ENCODE assay signal across 1 cellular context in the genomic region with DNA sequence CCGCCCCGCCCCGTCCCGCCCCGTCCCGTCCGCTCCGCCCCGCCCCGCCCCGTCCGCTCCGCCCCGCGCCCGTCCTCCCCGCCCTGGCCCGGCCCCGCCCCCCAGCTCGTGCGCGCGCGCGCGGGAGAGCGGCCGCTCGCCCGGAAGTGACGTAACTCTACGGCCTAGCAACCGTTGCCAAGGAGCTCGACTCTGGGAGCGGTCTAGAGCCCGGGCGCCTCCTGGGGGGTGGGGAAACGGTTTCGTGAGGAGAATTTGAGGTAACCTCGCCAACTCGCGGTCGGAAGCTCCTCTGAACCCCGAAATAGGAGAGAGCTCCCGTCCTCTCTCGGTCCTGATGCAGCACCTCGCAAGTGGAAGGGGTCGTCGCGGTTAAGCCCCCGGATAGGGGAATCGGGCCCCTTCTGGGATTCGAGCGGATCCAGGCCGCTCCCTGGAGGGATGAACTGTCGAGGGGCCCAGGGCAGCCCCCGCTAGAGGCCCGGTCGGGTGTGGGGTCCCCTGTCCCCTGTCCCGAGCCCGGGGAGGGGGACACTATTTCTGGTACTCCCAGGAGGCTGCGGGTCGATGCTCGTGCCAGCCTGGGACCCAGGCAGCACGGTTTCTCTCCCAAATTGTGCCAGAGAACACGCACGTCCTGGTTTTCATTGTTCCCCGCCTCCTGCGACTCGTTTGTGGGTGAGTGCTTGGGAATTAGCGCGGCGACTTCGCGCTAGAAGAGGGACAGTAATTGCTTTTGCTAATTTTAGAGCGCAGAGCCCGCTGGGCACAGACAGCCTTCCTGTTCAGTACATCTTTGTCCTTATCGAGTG.
TF ChIP-seq lines count a peak whose summit lies in the region.

A gene with protein sequence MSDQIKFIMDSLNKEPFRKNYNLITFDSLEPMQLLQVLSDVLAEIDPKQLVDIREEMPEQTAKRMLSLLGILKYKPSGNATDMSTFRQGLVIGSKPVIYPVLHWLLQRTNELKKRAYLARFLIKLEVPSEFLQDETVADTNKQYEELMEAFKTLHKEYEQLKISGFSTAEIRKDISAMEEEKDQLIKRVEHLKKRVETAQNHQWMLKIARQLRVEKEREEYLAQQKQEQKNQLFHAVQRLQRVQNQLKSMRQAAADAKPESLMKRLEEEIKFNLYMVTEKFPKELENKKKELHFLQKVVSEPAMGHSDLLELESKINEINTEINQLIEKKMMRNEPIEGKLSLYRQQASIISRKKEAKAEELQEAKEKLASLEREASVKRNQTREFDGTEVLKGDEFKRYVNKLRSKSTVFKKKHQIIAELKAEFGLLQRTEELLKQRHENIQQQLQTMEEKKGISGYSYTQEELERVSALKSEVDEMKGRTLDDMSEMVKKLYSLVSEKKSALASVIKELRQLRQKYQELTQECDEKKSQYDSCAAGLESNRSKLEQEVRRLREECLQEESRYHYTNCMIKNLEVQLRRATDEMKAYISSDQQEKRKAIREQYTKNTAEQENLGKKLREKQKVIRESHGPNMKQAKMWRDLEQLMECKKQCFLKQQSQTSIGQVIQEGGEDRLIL (plus strand): TSS at position 174 of the 812 bp plus-strand sequence. CDS start 3,024 bp downstream, outside the sequence.

TF ChIP-seq in K562, 482 proteins besides CTCF, POLR2A, EP300 and RAD21 (continued from another document and continues in another):
- TF ChIP-seq ESRRA (IDR thresholded peaks at IDR 0.05; ENCODE audit: borderline replicate concordance, low read depth) (peak; percentile 28; the same call in 1 of the 2 replicates), GABPA (tag; conservative IDR thresholded peaks at IDR 0.05; ENCODE audit: low read depth) (peak; percentile 93), POLR3A (IDR thresholded peaks at IDR 0.05; ENCODE audit: borderline replicate concordance, extremely low read depth, insufficient read depth, insufficient read length) (no peak), BRF2 (IDR thresholded peaks at IDR 0.05; ENCODE audit: borderline replicate concordance, insufficient read depth, insufficient read length) (no peak), RBFOX2 (IDR thresholded peaks at IDR 0.05; ENCODE audit: low read depth, low read length) (peak; percentile 75), CXXC5 (CRISPR knock-in tag; IDR thresholded peaks at IDR 0.05) (0 out of 2 replicates have a peak, but pooled peaks have one; percentile 62), ZNF239 (CRISPR knock-in tag; IDR thresholded peaks at IDR 0.05) (no peak), ZNF668 (CRISPR knock-in tag; IDR thresholded peaks at IDR 0.05) (no peak), NCOA6 (IDR thresholded peaks at IDR 0.05) (peak; percentile 68; the same call in 1 of the 2 replicates), MCM2 (IDR thresholded peaks at IDR 0.05; ENCODE audit: low read depth) (no peak), ARHGAP35 (IDR thresholded peaks at IDR 0.05; ENCODE audit: partially characterized antibody) (no peak), PHB (CRISPR knock-in tag; IDR thresholded peaks at IDR 0.05) (0 out of 2 replicates have a peak, but pooled peaks have one; percentile 24), EHMT2 (IDR thresholded peaks at IDR 0.05) (no peak), NRF1 (conservative IDR thresholded peaks at IDR 0.05 in 1 of 2, IDR thresholded peaks at IDR 0.05 in 1 of 2) (peak; percentile 84 to 86), BACH1 (tag; IDR thresholded peaks at IDR 0.05) (no peak), KLF1 (tag; IDR thresholded peaks at IDR 0.05) (no peak), SMARCC2 (IDR thresholded peaks at IDR 0.05; ENCODE audit: low read depth) (no peak), GABPB1 (CRISPR knock-in tag; IDR thresholded peaks at IDR 0.05) (peak; percentile 91), FOXJ2 (tag; IDR thresholded peaks at IDR 0.05) (no peak), SPI1 (IDR thresholded peaks at IDR 0.05; ENCODE audit: borderline replicate concordance, low read depth, low read length) (no peak), FOSL1 (tag; conservative IDR thresholded peaks at IDR 0.05) (no peak), NFIC (IDR thresholded peaks at IDR 0.05) (peak; percentile 5; the same call in 1 of the 2 replicates), PHF21A (IDR thresholded peaks at IDR 0.05; ENCODE audit: borderline replicate concordance, low read depth) (peak; percentile 73; the same call in 1 of the 2 replicates), MLX (CRISPR knock-in tag; conservative IDR thresholded peaks at IDR 0.05) (0 out of 4 replicates have a peak, but pooled peaks of 1 of the 2 experiments have one; percentile 35), PHF8 (IDR thresholded peaks at IDR 0.05; ENCODE audit: borderline replicate concordance, low read length) (peak; percentile 79), RBM17 (IDR thresholded peaks at IDR 0.05; ENCODE audit: borderline replicate concordance, low read depth, low read length) (no peak), ZNF717 (CRISPR knock-in tag; IDR thresholded peaks at IDR 0.05) (no peak), FOS (IDR thresholded peaks at IDR 0.05; ENCODE audit: extremely low read depth, insufficient read length) (no peak), ZEB2 (IDR thresholded peaks at IDR 0.05) (no peak), MAZ (CRISPR knock-in tag; conservative IDR thresholded peaks at IDR 0.05 in 1 of 2, IDR thresholded peaks at IDR 0.05 in 1 of 2) (peak; percentile 55 to 68; a peak in 3 of 4 replicates), PHB2 (IDR thresholded peaks at IDR 0.05; ENCODE audit: low read depth) (no peak), SRF (CRISPR knock-in tag; IDR thresholded peaks at IDR 0.05) (no peak), TAL1 (IDR thresholded peaks at IDR 0.05) (no peak), CREB1 (IDR thresholded peaks at IDR 0.05) (peak; percentile 63), CREB1 (CRISPR knock-in tag; IDR thresholded peaks at IDR 0.05) (peak; percentile 84), RBBP5 (IDR thresholded peaks at IDR 0.05; ENCODE audit: borderline replicate concordance, insufficient read depth, low read length, poor library complexity, severe bottlenecking) (peak; percentile 79), SAP30 (IDR thresholded peaks at IDR 0.05; ENCODE audit: borderline replicate concordance, insufficient read depth, low read depth, low read length, poor library complexity, severe bottlenecking) (peak; percentile 58), DMBX1 (CRISPR knock-in tag; IDR thresholded peaks at IDR 0.05; ENCODE audit: borderline replicate concordance) (no peak), HMG20B (CRISPR knock-in tag; IDR thresholded peaks at IDR 0.05) (peak; percentile 51; the same call in 1 of the 2 replicates), ETV1 (tag; conservative IDR thresholded peaks at IDR 0.05; ENCODE audit: low read depth) (peak; percentile 41), MBD2 (IDR thresholded peaks at IDR 0.05; ENCODE audit: borderline replicate concordance, low read depth) (peak; percentile 42; the same call in 1 of the 2 replicates), ZNF197 (CRISPR knock-in tag; IDR thresholded peaks at IDR 0.05; ENCODE audit: low read depth) (no peak), NCOA1 (IDR thresholded peaks at IDR 0.05; ENCODE audit: low read depth) (no peak), ZNF24 (IDR thresholded peaks at IDR 0.05) (no peak)
- TF ChIP-seq, protein P1, sequence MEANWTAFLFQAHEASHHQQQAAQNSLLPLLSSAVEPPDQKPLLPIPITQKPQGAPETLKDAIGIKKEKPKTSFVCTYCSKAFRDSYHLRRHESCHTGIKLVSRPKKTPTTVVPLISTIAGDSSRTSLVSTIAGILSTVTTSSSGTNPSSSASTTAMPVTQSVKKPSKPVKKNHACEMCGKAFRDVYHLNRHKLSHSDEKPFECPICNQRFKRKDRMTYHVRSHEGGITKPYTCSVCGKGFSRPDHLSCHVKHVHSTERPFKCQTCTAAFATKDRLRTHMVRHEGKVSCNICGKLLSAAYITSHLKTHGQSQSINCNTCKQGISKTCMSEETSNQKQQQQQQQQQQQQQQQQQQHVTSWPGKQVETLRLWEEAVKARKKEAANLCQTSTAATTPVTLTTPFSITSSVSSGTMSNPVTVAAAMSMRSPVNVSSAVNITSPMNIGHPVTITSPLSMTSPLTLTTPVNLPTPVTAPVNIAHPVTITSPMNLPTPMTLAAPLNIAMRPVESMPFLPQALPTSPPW (CRISPR knock-in tag; IDR thresholded peaks at IDR 0.05) = peak; percentile 78
- TF ChIP-seq, protein P2, sequence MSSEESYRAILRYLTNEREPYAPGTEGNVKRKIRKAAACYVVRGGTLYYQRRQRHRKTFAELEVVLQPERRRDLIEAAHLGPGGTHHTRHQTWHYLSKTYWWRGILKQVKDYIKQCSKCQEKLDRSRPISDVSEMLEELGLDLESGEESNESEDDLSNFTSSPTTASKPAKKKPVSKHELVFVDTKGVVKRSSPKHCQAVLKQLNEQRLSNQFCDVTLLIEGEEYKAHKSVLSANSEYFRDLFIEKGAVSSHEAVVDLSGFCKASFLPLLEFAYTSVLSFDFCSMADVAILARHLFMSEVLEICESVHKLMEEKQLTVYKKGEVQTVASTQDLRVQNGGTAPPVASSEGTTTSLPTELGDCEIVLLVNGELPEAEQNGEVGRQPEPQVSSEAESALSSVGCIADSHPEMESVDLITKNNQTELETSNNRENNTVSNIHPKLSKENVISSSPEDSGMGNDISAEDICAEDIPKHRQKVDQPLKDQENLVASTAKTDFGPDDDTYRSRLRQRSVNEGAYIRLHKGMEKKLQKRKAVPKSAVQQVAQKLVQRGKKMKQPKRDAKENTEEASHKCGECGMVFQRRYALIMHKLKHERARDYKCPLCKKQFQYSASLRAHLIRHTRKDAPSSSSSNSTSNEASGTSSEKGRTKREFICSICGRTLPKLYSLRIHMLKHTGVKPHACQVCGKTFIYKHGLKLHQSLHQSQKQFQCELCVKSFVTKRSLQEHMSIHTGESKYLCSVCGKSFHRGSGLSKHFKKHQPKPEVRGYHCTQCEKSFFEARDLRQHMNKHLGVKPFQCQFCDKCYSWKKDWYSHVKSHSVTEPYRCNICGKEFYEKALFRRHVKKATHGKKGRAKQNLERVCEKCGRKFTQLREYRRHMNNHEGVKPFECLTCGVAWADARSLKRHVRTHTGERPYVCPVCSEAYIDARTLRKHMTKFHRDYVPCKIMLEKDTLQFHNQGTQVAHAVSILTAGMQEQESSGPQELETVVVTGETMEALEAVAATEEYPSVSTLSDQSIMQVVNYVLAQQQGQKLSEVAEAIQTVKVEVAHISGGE (CRISPR knock-in tag; IDR thresholded peaks at IDR 0.05) = no peak; a peak in 1 of 6 replicates
- TF ChIP-seq, protein P3, sequence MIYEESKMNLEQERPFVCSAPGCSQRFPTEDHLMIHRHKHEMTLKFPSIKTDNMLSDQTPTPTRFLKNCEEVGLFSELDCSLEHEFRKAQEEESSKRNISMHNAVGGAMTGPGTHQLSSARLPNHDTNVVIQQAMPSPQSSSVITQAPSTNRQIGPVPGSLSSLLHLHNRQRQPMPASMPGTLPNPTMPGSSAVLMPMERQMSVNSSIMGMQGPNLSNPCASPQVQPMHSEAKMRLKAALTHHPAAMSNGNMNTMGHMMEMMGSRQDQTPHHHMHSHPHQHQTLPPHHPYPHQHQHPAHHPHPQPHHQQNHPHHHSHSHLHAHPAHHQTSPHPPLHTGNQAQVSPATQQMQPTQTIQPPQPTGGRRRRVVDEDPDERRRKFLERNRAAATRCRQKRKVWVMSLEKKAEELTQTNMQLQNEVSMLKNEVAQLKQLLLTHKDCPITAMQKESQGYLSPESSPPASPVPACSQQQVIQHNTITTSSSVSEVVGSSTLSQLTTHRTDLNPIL (CRISPR knock-in tag; IDR thresholded peaks at IDR 0.05) = no peak
- TF ChIP-seq, protein P4, sequence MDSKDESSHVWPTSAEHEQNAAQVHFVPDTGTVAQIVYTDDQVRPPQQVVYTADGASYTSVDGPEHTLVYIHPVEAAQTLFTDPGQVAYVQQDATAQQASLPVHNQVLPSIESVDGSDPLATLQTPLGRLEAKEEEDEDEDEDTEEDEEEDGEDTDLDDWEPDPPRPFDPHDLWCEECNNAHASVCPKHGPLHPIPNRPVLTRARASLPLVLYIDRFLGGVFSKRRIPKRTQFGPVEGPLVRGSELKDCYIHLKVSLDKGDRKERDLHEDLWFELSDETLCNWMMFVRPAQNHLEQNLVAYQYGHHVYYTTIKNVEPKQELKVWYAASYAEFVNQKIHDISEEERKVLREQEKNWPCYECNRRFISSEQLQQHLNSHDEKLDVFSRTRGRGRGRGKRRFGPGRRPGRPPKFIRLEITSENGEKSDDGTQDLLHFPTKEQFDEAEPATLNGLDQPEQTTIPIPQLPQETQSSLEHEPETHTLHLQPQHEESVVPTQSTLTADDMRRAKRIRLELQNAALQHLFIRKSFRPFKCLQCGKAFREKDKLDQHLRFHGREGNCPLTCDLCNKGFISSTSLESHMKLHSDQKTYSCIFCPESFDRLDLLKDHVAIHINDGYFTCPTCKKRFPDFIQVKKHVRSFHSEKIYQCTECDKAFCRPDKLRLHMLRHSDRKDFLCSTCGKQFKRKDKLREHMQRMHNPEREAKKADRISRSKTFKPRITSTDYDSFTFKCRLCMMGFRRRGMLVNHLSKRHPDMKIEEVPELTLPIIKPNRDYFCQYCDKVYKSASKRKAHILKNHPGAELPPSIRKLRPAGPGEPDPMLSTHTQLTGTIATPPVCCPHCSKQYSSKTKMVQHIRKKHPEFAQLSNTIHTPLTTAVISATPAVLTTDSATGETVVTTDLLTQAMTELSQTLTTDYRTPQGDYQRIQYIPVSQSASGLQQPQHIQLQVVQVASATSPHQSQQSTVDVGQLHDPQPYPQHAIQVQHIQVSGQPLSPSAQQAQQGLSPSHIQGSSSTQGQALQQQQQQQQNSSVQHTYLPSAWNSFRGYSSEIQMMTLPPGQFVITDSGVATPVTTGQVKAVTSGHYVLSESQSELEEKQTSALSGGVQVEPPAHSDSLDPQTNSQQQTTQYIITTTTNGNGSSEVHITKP (IDR thresholded peaks at IDR 0.05; ENCODE audit: partially characterized antibody) = peak; percentile 16
